In genomic region chr11:57773026-57773598, GRCh38 we compare ENCODE assay signal across 22 cellular contexts. TPM values are rescaled to one million over a fixed set of nuclear protein-coding genes. Genes with fewer than 3 reads are reported as not detected.
DNase-seq lines count a peak whose midpoint lies in the region; FAIRE-seq and TF ChIP-seq lines count a peak whose summit lies in the region.
"Had no signal": no experiment of that assay in that cellular context is flagged by ENCODE, and none has a peak within 500 bp of the region (broad histone marks: within the 10 kb centered on the region; RNA-seq: fewer than 3 reads in every experiment).

No MANE protein-coding gene starts in this region.

- no peaks in the 10 kb centered on the region for H3K27me3 Mint-ChIP-seq in astrocyte (ENCODE audit: low read depth, unreplicated experiment)
- H3K27me3 Mint-ChIP-seq: activated CD8-positive, alpha-beta memory T cell treated with anti-CD3 and anti-CD28 coated beads, Interleukin-2, amount 10 ng/mL, durations not matched to agents 7 days and 5 days; T-cell had no signal

- peaks cover 17% of the 10 kb centered on the region for H3K36me3 Mint-ChIP-seq in astrocyte (ENCODE audit: low read depth, unreplicated experiment)

- POLR2A ChIA-PET in HEK293T (lab: Yijun Ruan, JAX) = interaction anchor here (1.8 kb wide), 1 partner anchor 12 kb away, joined by 7 read pairs; the partner anchor contains the start of gene CTNND1

- H3K9me3 Mint-ChIP-seq in astrocyte (ENCODE audit: unreplicated experiment) = no peaks in the 10 kb centered on the region
- H3K9me3 Mint-ChIP-seq: T-cell had no signal

- TF ChIP-seq POLR2A in transverse colon (IDR thresholded peaks at IDR 0.05) (no peak), GM12892 (IDR thresholded peaks at IDR 0.05; ENCODE audit: low read depth, low read length) (no peak)

- H3K4me1 ChIP-seq in astrocyte (ENCODE audit: insufficient read depth, low read length) = peaks cover 36% of the 10 kb centered on the region
- H3K4me1 ChIP-seq in mesodermal cell (ENCODE audit: control insufficient read depth, insufficient read depth, low read length, poor library complexity, severe bottlenecking) = peaks cover 53% of the 10 kb centered on the region
- H3K4me1 ChIP-seq in transverse colon = peaks cover 59 to 97% (median 72%) of the 10 kb centered on the region in 4 donors

- no peak for TF ChIP-seq EP300 in transverse colon (IDR thresholded peaks at IDR 0.05; ENCODE audit: low read depth)

- CTCF ChIA-PET in HEK293T (lab: Yijun Ruan, JAX) = no interaction called here

- no peak for TF ChIP-seq CTCF in astrocyte (IDR thresholded peaks at IDR 0.05; ENCODE audit: insufficient read depth, low read depth, low read length)
- TF ChIP-seq CTCF in transverse colon (IDR thresholded peaks at IDR 0.05) = no peak

- H3K79me2 ChIP-seq in astrocyte (ENCODE audit: insufficient read depth, low read length) = peaks cover 98% of the 10 kb centered on the region

- no peak overlapping the region for H3K9ac ChIP-seq in astrocyte (ENCODE audit: low read length)

- peaks cover 91% of the 10 kb centered on the region for H4K20me1 ChIP-seq in astrocyte (ENCODE audit: insufficient read depth, low read length)

- H3K4me3 ChIP-seq in astrocyte (ENCODE audit: insufficient read depth, low read depth, low read length) = no peak overlapping the region
- no peak overlapping the region for H3K4me3 ChIP-seq in mesodermal cell (ENCODE audit: extremely low read depth, insufficient read depth, low read length, poor library complexity, severe bottlenecking)
- no peak overlapping the region for H3K4me3 ChIP-seq in transverse colon
- H3K4me3 ChIP-seq: coronary artery, lung, MG63, pancreas, thoracic aorta had no signal

- no peak for FAIRE-seq in astrocyte (lab: Jason Lieb, UNC)
- no peak for FAIRE-seq in GM12892 (lab: Jason Lieb, UNC)
- FAIRE-seq: pancreas had no signal

- intact Hi-C loops in transverse colon (cut with DNase I; ENCODE audit: low total_unique reads) = no loop called here

- DNase-seq in HEK293T (ENCODE audit: extremely low spot score) = no peak
- DNase-seq in astrocyte (ENCODE audit: low read depth) = no peak
- DNase-seq in transverse colon = no peak
- DNase-seq in activated gamma-delta T cell (lab: John Stamatoyannopoulos, UW) = no peak
- no peak for DNase-seq in GM12892 (ENCODE audit: insufficient read length)
- no peak for DNase-seq in NCI-H774 (lab: John Stamatoyannopoulos, UW)
- DNase-seq: activated CD4-positive, alpha-beta T cell treated with anti-CD3 and anti-CD28 coated beads for 48 hours; activated CD8-positive, alpha-beta memory T cell treated with anti-CD3 and anti-CD28 coated beads, Interleukin-2, amount 10 ng/mL, durations not matched to agents 7 days and 5 days; AML-193; DMS79 treated with DMSO at 0.1 percent for 48 hours; H7; MG63; NCI-H1436; NCI-H524 treated with DMSO at 0.1 percent for 48 hours; pancreas; SHP77; T-cell had no signal

- in situ Hi-C loops in transverse colon (cut with MboI; ENCODE audit: low pct_ligation_motif_present in 1 of 4, low pct_unique_long_range_greater_than_20kb in 1 of 4, low sequenced_read_pairs in 3 of 4) = no loop called here

- WGBS in mesodermal cell (ENCODE audit: insufficient coverage in 2 of 2), 2 experiments = 100% methylated on average over 1 of the region's 5 CpGs; no CpG with 5 or more reads in 1 of the 2 experiments
- WGBS in transverse colon (ENCODE audit: low coverage in 1 of 2), 2 donors = 79 to 88% methylated on average over 1 to 5 of the region's 5 CpGs

- H3K27ac Mint-ChIP-seq in astrocyte (ENCODE audit: unreplicated experiment) = peak overlapping the region; percentile 93
- H3K27ac Mint-ChIP-seq: activated CD8-positive, alpha-beta memory T cell treated with anti-CD3 and anti-CD28 coated beads, Interleukin-2, amount 10 ng/mL, durations not matched to agents 7 days and 5 days; T-cell had no signal

- peak overlapping the region; percentile 59 for H3K4me2 ChIP-seq in astrocyte (ENCODE audit: low read length)

- H3K27ac ChIP-seq in astrocyte (ENCODE audit: low read depth, low read length) (no peak overlapping the region), mesodermal cell (ENCODE audit: low read depth, low read length, severe bottlenecking) (peak overlapping the region; percentile 59), transverse colon (peak overlapping the region in 3 of 4 donors; percentile 19 to 95 (median 39))
- H3K27ac ChIP-seq: coronary artery, pancreas, thoracic aorta had no signal

- H3K36me3 ChIP-seq in astrocyte (ENCODE audit: insufficient read depth, low read length) = no peaks in the 10 kb centered on the region
- peaks cover 37% of the 10 kb centered on the region for H3K36me3 ChIP-seq in mesodermal cell (ENCODE audit: control insufficient read depth, insufficient read depth, low read length)
- no peaks in the 10 kb centered on the region for H3K36me3 ChIP-seq in transverse colon
- H3K36me3 ChIP-seq: pancreas, thoracic aorta had no signal

- H3K4me1 Mint-ChIP-seq in astrocyte (ENCODE audit: low read depth, unreplicated experiment) = peaks cover 61% of the 10 kb centered on the region

- no peaks in the 10 kb centered on the region for H3K9me3 ChIP-seq in astrocyte (ENCODE audit: insufficient read depth, low read depth, low read length)
- no peaks in the 10 kb centered on the region for H3K9me3 ChIP-seq in mesodermal cell (ENCODE audit: control insufficient read depth, low read length)
- no peaks in the 10 kb centered on the region for H3K9me3 ChIP-seq in transverse colon
- H3K9me3 ChIP-seq: MG63, pancreas, thoracic aorta had no signal

- H2AFZ ChIP-seq in astrocyte (ENCODE audit: low read depth, low read length) = no peak overlapping the region

- H3K27me3 ChIP-seq in astrocyte (ENCODE audit: insufficient read depth, low read length) (no peaks in the 10 kb centered on the region), transverse colon (no peaks in the 10 kb centered on the region)
- H3K27me3 ChIP-seq: MG63, pancreas had no signal

- H3K4me3 Mint-ChIP-seq in astrocyte (ENCODE audit: unreplicated experiment) = peak overlapping the region; percentile 58
- H3K4me3 Mint-ChIP-seq: activated CD8-positive, alpha-beta memory T cell treated with anti-CD3 and anti-CD28 coated beads, Interleukin-2, amount 10 ng/mL, durations not matched to agents 7 days and 5 days; T-cell had no signal

TF ChIP-seq in HEK293T, 16 proteins besides CTCF, POLR2A, EP300 and RAD21:
- TF ChIP-seq CTBP1 (IDR thresholded peaks at IDR 0.05; ENCODE audit: borderline replicate concordance) (no peak), ELF4 (IDR thresholded peaks at IDR 0.05) (no peak)
- TF ChIP-seq, protein P1, sequence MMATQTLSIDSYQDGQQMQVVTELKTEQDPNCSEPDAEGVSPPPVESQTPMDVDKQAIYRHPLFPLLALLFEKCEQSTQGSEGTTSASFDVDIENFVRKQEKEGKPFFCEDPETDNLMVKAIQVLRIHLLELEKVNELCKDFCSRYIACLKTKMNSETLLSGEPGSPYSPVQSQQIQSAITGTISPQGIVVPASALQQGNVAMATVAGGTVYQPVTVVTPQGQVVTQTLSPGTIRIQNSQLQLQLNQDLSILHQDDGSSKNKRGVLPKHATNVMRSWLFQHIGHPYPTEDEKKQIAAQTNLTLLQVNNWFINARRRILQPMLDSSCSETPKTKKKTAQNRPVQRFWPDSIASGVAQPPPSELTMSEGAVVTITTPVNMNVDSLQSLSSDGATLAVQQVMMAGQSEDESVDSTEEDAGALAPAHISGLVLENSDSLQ (IDR thresholded peaks at IDR 0.05) = peak; percentile 35
TF ChIP-seq in HEK293T: peak in this region for 1.

RNA-seq across cellular contexts. Expression of gene CTNND1, which starts 11.5 kb away (rescaled TPM):
- total RNA-seq in astrocyte (235 and 243 TPM in 2 replicates), transverse colon (100 to 1,000 TPM; 165 to 415 (median 374) TPM)
- 149 TPM for polyA plus RNA-seq in mesodermal cell (2013, experiment 1 of 2)
- polyA plus RNA-seq in mesodermal cell (2013, experiment 2 of 2) = 130 TPM
- 17.7 TPM for polyA plus RNA-seq in GM12892 (2012; ENCODE audit: missing spikeins)

RNA-seq across cellular contexts. Expression of gene BTBD18, which starts 21.5 kb away (rescaled TPM):
- total RNA-seq in astrocyte (not detected in 2 replicates), transverse colon (not detected)
- polyA plus RNA-seq in mesodermal cell (2013, experiment 1 of 2) = not detected
- not detected for polyA plus RNA-seq in mesodermal cell (2013, experiment 2 of 2)
- polyA plus RNA-seq in GM12892 (2012; ENCODE audit: missing spikeins) = 1.0 TPM
- total RNA-seq: activated CD8-positive, alpha-beta memory T cell treated with anti-CD3 and anti-CD28 coated beads, Interleukin-2, amount 10 ng/mL, durations not matched to agents 7 days and 5 days; H7; lung; pancreas; sciatic nerve; thoracic aorta had no signal
- polyA plus RNA-seq: lung had no signal

RNA-seq across cellular contexts. Expression of gene SELENOH, which starts 31.8 kb away (rescaled TPM):
- 94.3 and 123 TPM in 2 replicates for total RNA-seq in astrocyte
- polyA plus RNA-seq in mesodermal cell (2013, experiment 1 of 2) = 138 TPM
- polyA plus RNA-seq in mesodermal cell (2013, experiment 2 of 2) = 118 TPM
- total RNA-seq in transverse colon = 100 to 1,000 TPM in 2 of 4 donors, 10 to 100 TPM in 2; 78.2 to 117 (median 102) TPM
- 135 TPM for polyA plus RNA-seq in GM12892 (2012; ENCODE audit: missing spikeins)
